Comparison of ENCODE assay signal across 25 cellular contexts in the genomic region with DNA sequence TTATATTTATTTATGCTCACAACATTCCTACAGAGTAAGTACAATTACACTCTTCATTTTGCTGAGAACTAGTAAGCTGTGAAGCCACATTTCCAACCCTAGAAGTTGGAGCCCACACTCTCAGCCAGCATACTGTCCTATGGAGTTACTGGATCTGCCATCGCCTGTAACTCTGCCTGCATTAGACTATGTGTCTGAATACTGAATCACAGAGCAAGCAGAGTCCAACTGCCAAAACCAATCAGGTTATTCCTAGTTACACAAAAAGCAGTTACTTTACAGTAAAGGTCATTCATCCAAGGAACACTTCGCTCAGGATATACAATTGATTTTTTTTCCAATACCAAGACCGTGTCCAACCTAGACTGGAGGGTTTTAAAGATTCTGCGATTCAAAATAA. TPM values are rescaled to one million over a fixed set of nuclear protein-coding genes. Genes with fewer than 3 reads are reported as not detected.
"Had no signal": no experiment of that assay in that cellular context is flagged by ENCODE, and none has a peak within 500 bp of the region (broad histone marks: within the 10 kb centered on the region; RNA-seq: fewer than 3 reads in every experiment).

No MANE protein-coding gene starts in this region.

- ATAC-seq: HepG2 had no signal

- H3K9ac ChIP-seq: KMS-11 had no signal

- H3K4me1 ChIP-seq: SJSA1 had no signal

- H3K27me3 ChIP-seq: SJSA1 had no signal

- H3K36me3 ChIP-seq: SJSA1 had no signal

- H3K27ac ChIP-seq: KMS-11, SJSA1, SK-N-MC had no signal

- H3K4me3 ChIP-seq: SJSA1, SK-N-MC had no signal

- H3K4me2 ChIP-seq: KMS-11 had no signal

- H3K9me3 ChIP-seq: SJSA1 had no signal

- DNase-seq: IMR-90, Kasumi-1, MV-4-11, NCI-H1048, NCI-H1105, NCI-H1417, NCI-H146, NCI-H1694 treated with DMSO at 0.1 percent for 48 hours, NCI-H1930, NCI-H2081, NCI-H2107, NCI-H2227 treated with DMSO at 0.1 percent for 48 hours, NCI-H524, NCI-H526 treated with DMSO at 0.1 percent for 48 hours, NCI-H748 treated with DMSO at 0.1 percent for 48 hours, Right ventricle myocardium superior, RPMI8226, SIG-M5 had no signal

- FAIRE-seq: HepG2, RCC 7860 had no signal

RNA-seq across cellular contexts. Expression of a gene that starts 21.5 kb away (rescaled TPM):
- total RNA-seq: HepG2, HT-29, M059J, SJSA1 had no signal
